In genomic region chr6:149846321-149846720, GRCh38 we compare ENCODE assay signal across 12 cellular contexts. TPM values are rescaled to one million over a fixed set of nuclear protein-coding genes. Genes with fewer than 3 reads are reported as not detected.
DNase-seq lines count a peak whose midpoint lies in the region; ATAC-seq and TF ChIP-seq lines count a peak whose summit lies in the region.
"Had no signal": no experiment of that assay in that cellular context is flagged by ENCODE, and none has a peak within 500 bp of the region (broad histone marks: within the 10 kb centered on the region; RNA-seq: fewer than 3 reads in every experiment).

No MANE protein-coding gene starts in this region.

- H3K36me3 Mint-ChIP-seq in neural progenitor cell = peaks cover 11% of the 10 kb centered on the region
- no peaks in the 10 kb centered on the region for H3K36me3 Mint-ChIP-seq in CD4-positive, alpha-beta T cell (ENCODE audit: low read depth)
- H3K36me3 Mint-ChIP-seq: naive B cell had no signal

- H3K79me2 ChIP-seq in osteoblast (ENCODE audit: insufficient read depth, low read length) (peaks cover 6% of the 10 kb centered on the region), neural progenitor cell (ENCODE audit: low read depth) (no peaks in the 10 kb centered on the region)

- peak overlapping the region; percentile 35 for H3K4me3 ChIP-seq in osteoblast (ENCODE audit: insufficient read depth, low read length)
- no peak overlapping the region for H3K4me3 ChIP-seq in neural progenitor cell
- H3K4me3 ChIP-seq: SK-N-MC had no signal

- H3F3A ChIP-seq in neural progenitor cell (ENCODE audit: low read depth) = no peaks in the 10 kb centered on the region

- H2AFZ ChIP-seq in osteoblast (ENCODE audit: low read length) (no peak overlapping the region), neural progenitor cell (replicated peaks) (no peak overlapping the region)

- H3K27ac ChIP-seq in osteoblast (ENCODE audit: low read depth, low read length) (peak overlapping the region; percentile 73), neural progenitor cell (no peak overlapping the region)
- no peak overlapping the region for H3K27ac ChIP-seq in CD4-positive, alpha-beta T cell (ENCODE audit: low read depth, low read length)
- H3K27ac ChIP-seq: SK-N-MC had no signal

- H3K27me3 ChIP-seq in osteoblast (ENCODE audit: insufficient read depth, low read length) (no peaks in the 10 kb centered on the region), neural progenitor cell (no peaks in the 10 kb centered on the region)
- no peaks in the 10 kb centered on the region for H3K27me3 ChIP-seq in CD4-positive, alpha-beta T cell (ENCODE audit: control insufficient read depth, insufficient read depth, low read length)

- CTCF ChIA-PET in CD4-positive, alpha-beta T cell (lab: Charles Lee) = no interaction called here

- intact Hi-C loops in CD4-positive, alpha-beta T cell (cut with DNase I, micrococcal nuclease) = no loop called here

- H3K27ac Mint-ChIP-seq in neural progenitor cell = no peak overlapping the region
- no peak overlapping the region for H3K27ac Mint-ChIP-seq in CD4-positive, alpha-beta T cell
- H3K27ac Mint-ChIP-seq: activated T-cell treated with anti-CD3 and anti-CD28 coated beads, Interleukin-2, amount 50 U/mL, for 72 hours had no signal

- no peaks in the 10 kb centered on the region for H3K9me3 Mint-ChIP-seq in neural progenitor cell
- no peaks in the 10 kb centered on the region for H3K9me3 Mint-ChIP-seq in CD4-positive, alpha-beta T cell
- H3K9me3 Mint-ChIP-seq: activated T-cell treated with anti-CD3 and anti-CD28 coated beads, Interleukin-2, amount 50 U/mL, for 72 hours had no signal

- no peaks in the 10 kb centered on the region for H3K9me3 ChIP-seq in osteoblast (ENCODE audit: low read depth, low read length)
- H3K9me3 ChIP-seq in neural progenitor cell (ENCODE audit: low read depth) = no peaks in the 10 kb centered on the region
- no peaks in the 10 kb centered on the region for H3K9me3 ChIP-seq in CD4-positive, alpha-beta T cell (ENCODE audit: control insufficient read depth, low read length)

- H4K20me1 ChIP-seq in osteoblast (ENCODE audit: insufficient read depth, low read length) (no peaks in the 10 kb centered on the region), neural progenitor cell (ENCODE audit: low read depth) (no peaks in the 10 kb centered on the region)

- no peaks in the 10 kb centered on the region for H3K27me3 Mint-ChIP-seq in neural progenitor cell (ENCODE audit: insufficient read depth, low read depth)
- H3K27me3 Mint-ChIP-seq in CD4-positive, alpha-beta T cell = no peaks in the 10 kb centered on the region

- H3K4me1 Mint-ChIP-seq in neural progenitor cell = peaks cover 6% of the 10 kb centered on the region
- peaks cover under 1% of the 10 kb centered on the region for H3K4me1 Mint-ChIP-seq in CD4-positive, alpha-beta T cell (ENCODE audit: low read depth)

- peak overlapping the region; percentile 67 for H3K4me2 ChIP-seq in osteoblast (ENCODE audit: insufficient read depth, low read length)
- no peak overlapping the region for H3K4me2 ChIP-seq in neural progenitor cell

- POLR2A ChIA-PET in CD4-positive, alpha-beta T cell (lab: Charles Lee) = no interaction called here

- no peak for ATAC-seq in GM21528 (IDR thresholded peaks at IDR 0.05; ENCODE audit: low FRiP score, unreplicated experiment)
- ATAC-seq in CD4-positive, alpha-beta T cell (ENCODE audit: poor library complexity) = no peak

- H3K36me3 ChIP-seq in osteoblast (ENCODE audit: insufficient read depth, low read length) (peaks cover 13% of the 10 kb centered on the region), neural progenitor cell (no peaks in the 10 kb centered on the region)

- no peak overlapping the region for H3K9ac ChIP-seq in neural progenitor cell

- DNase-seq in DMS 273 treated with DMSO at 0.1 percent for 48 hours (lab: John Stamatoyannopoulos, UW) = peak; percentile 27
- peak; percentile 86 for DNase-seq in NCI-H226
- DNase-seq in cerebellar cortex (ENCODE audit: low spot score) = peak; percentile 45
- DNase-seq in osteoblast (ENCODE audit: insufficient read length, low spot score, missing footprints) = no peak
- DNase-seq in neural progenitor cell (ENCODE audit: low spot score) = no peak
- no peak for DNase-seq in activated effector memory CD4-positive, alpha-beta T cell treated with anti-CD3 and anti-CD28 coated beads, Interleukin-2, amount 50 U/mL, for 16 hours
- no peak for DNase-seq in CD4-positive, alpha-beta T cell
- DNase-seq: activated T-cell treated with anti-CD3 and anti-CD28 coated beads, Interleukin-2, amount 50 U/mL, for 72 hours; naive B cell had no signal

- H3K4me1 ChIP-seq in osteoblast (ENCODE audit: insufficient read depth, low read length) (peaks cover 46% of the 10 kb centered on the region), neural progenitor cell (no peaks in the 10 kb centered on the region)

- H3K4me3 Mint-ChIP-seq in neural progenitor cell = no peak overlapping the region
- no peak overlapping the region for H3K4me3 Mint-ChIP-seq in CD4-positive, alpha-beta T cell
- H3K4me3 Mint-ChIP-seq: activated T-cell treated with anti-CD3 and anti-CD28 coated beads, Interleukin-2, amount 50 U/mL, for 72 hours; naive B cell had no signal

- TF ChIP-seq CTCF in osteoblast (IDR thresholded peaks at IDR 0.05; ENCODE audit: extremely low read depth, low read depth, low read length) (no peak), neural progenitor cell (IDR thresholded peaks at IDR 0.05) (no peak)
- TF ChIP-seq CTCF in CD4-positive, alpha-beta T cell (IDR thresholded peaks at IDR 0.05) = no peak

RNA-seq across cellular contexts. Expression of gene LRP11, which starts 17.8 kb away (rescaled TPM):
- total RNA-seq in osteoblast = 39.4 and 54.2 TPM in 2 replicates
- 2.2 and 2.8 TPM in 2 replicates for total RNA-seq in neural progenitor cell (ENCODE audit: low replicate concordance)
- under 1 TPM; 0.75 to 0.99 TPM for total RNA-seq in CD4-positive, alpha-beta T cell

RNA-seq across cellular contexts. Expression of gene RAET1E, which starts 51.6 kb away (rescaled TPM):
- total RNA-seq in osteoblast (0.36 and 0.88 TPM in 2 replicates), neural progenitor cell (ENCODE audit: low replicate concordance) (not detected in 2 replicates)
- total RNA-seq in CD4-positive, alpha-beta T cell = not detected
- total RNA-seq: activated T-cell treated with anti-CD3 and anti-CD28 coated beads, Interleukin-2, amount 50 U/mL, for 72 hours; epithelial cell of proximal tubule had no signal

Comparison
In these comparisons a context has a peak if more than half of its experiments do, and no peak if none do; other contexts are left out.
1. DNase-seq: peak in DMS 273 treated with DMSO at 0.1 percent for 48 hours (single experiment), NCI-H226 (single experiment) and cerebellar cortex (single experiment); none in osteoblast (single experiment), neural progenitor cell (single experiment), activated effector memory CD4-positive, alpha-beta T cell treated with anti-CD3 and anti-CD28 coated beads, Interleukin-2, amount 50 U/mL, for 16 hours (single experiment) and CD4-positive, alpha-beta T cell (0 of 10).
2. RNA of gene LRP11, which starts 17.8 kb away (total RNA-seq): 39.4 to 54.2 TPM in osteoblast; 2.2 to 2.8 TPM in neural progenitor cell and 0.75 to 0.99 TPM in CD4-positive, alpha-beta T cell; every median in the first group is over 10 times any median in the second.